20 cellular contexts compared by ENCODE assay signal in the genomic region with DNA sequence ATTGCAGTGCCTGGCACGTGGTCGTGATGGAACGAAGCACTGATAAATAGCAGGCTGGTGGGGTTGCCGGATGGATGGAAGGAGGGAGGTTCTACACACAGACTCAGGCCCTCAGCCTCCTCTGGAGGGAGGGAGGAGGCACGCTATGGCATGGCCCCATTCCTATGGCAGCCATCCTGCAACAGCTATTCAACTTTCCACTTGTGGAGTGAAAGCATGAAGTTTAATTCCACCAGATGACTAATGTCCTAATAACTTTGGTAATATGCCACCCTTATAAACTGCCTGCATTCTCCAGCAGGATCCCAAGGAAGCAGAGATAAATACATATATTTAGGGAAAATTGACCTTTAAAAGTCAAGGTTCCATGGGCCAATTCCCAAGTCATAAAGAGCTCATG.
DNase-seq lines count a peak whose midpoint lies in the region; ATAC-seq, FAIRE-seq and TF ChIP-seq lines count a peak whose summit lies in the region.
"Had no signal": no experiment of that assay in that cellular context is flagged by ENCODE, and none has a peak within 500 bp of the region (broad histone marks: within the 10 kb centered on the region; RNA-seq: fewer than 3 reads in every experiment).

No MANE protein-coding gene starts in this region.

- no peak for FAIRE-seq in H54 (lab: Jason Lieb, UNC)
- FAIRE-seq: HTR-8/SVneo had no signal

- in situ Hi-C loops in brain microvascular endothelial cell (cut with HindIII; ENCODE audit: low pct_ligation_motif_present, low sequenced_read_pairs) (no loop called here), transverse colon (cut with MboI; ENCODE audit: low pct_ligation_motif_present in 1 of 4, low pct_unique_long_range_greater_than_20kb in 1 of 4, low sequenced_read_pairs in 3 of 4) (loop anchor here in 1 of 4 donors (25.0 kb wide), 1 partner anchor 429 kb away; no protein-coding TSS in a partner anchor)

- intact Hi-C loops in heart left ventricle (cut with DNase I): no loop called here
- intact Hi-C loops in Right ventricle myocardium superior (cut with DNase I): no loop called here
- intact Hi-C loops in left ventricle myocardium superior (cut with micrococcal nuclease): no loop called here
- intact Hi-C loops in transverse colon (cut with DNase I; ENCODE audit: low total_unique reads): no loop called here

- WGBS in heart left ventricle, 4 donors: 79 to 95% (median 85%) methylated on average over 5 of the region's 5 CpGs
- WGBS in transverse colon (ENCODE audit: low coverage in 1 of 2), 2 donors: 73 to 76% methylated on average over 3 to 5 of the region's 5 CpGs

- H3K36me3 ChIP-seq in heart left ventricle: peaks cover 0 to 98% (median 79%) of the 10 kb centered on the region in 9 donors
- H3K36me3 ChIP-seq in brain microvascular endothelial cell (replicated peaks): peaks cover 91% of the 10 kb centered on the region
- peaks cover 0 to 20% (median 8%) of the 10 kb centered on the region in 4 donors for H3K36me3 ChIP-seq in transverse colon

- DNase-seq in heart left ventricle (no peak), Right ventricle myocardium superior (no peak), brain microvascular endothelial cell (no peak), left ventricle myocardium superior (no peak), transverse colon (no peak), H54 (ENCODE audit: insufficient read length, low spot score) (no peak), NCI-H1105 (lab: John Stamatoyannopoulos, UW) (no peak), NCI-H2107 treated with DMSO at 0.1 percent for 48 hours (lab: John Stamatoyannopoulos, UW; ENCODE audit: unreplicated experiment) (no peak)
- DNase-seq: CD4-positive, CD25-positive, alpha-beta regulatory T cell; DND-41; lower lobe of right lung; NCI-H2081 treated with DMSO at 0.1 percent for 48 hours; NCI-H526 treated with DMSO at 0.1 percent for 48 hours; stimulated activated CD4-positive, alpha-beta T cell treated with anti-CD3 and anti-CD28 coated beads, Interleukin-1b, Interleukin-23, amount 100 ng/mL, for 48 hours; SW 1271 had no signal

- H3K27ac ChIP-seq in heart left ventricle (peak overlapping the region in 7 of 12 donors; percentile 9 to 82 (median 52)), brain microvascular endothelial cell (peak overlapping the region; percentile 34), transverse colon (peak overlapping the region; percentile 52 to 75 (median 72))
- H3K27ac ChIP-seq: 22Rv1 had no signal

- H3K9me3 ChIP-seq in heart left ventricle (no peaks in the 10 kb centered on the region), transverse colon (no peaks in the 10 kb centered on the region)
- H3K9me3 ChIP-seq: lower lobe of right lung, tibial nerve had no signal

- H3K27me3 ChIP-seq in heart left ventricle (no peaks in the 10 kb centered on the region), brain microvascular endothelial cell (replicated peaks) (no peaks in the 10 kb centered on the region), transverse colon (no peaks in the 10 kb centered on the region)
- H3K27me3 ChIP-seq: tibial nerve had no signal

- TF ChIP-seq EP300 in transverse colon (IDR thresholded peaks at IDR 0.05; ENCODE audit: low read depth): no peak

- no peak for TF ChIP-seq CTCF in heart left ventricle (IDR thresholded peaks at IDR 0.05)
- no peak for TF ChIP-seq CTCF in brain microvascular endothelial cell (IDR thresholded peaks at IDR 0.05; ENCODE audit: low read depth, low read length, missing control alignments)
- no peak for TF ChIP-seq CTCF in transverse colon (IDR thresholded peaks at IDR 0.05)

- TF ChIP-seq POLR2A in heart left ventricle (IDR thresholded peaks at IDR 0.05) (no peak), transverse colon (IDR thresholded peaks at IDR 0.05) (no peak), H54 (IDR thresholded peaks at IDR 0.05; ENCODE audit: low read depth, low read length) (no peak)

- peak in 3 of 4 donors; percentile 45 to 56 (median 48) for ATAC-seq in heart left ventricle
- ATAC-seq in Right ventricle myocardium superior (ENCODE audit: poor library complexity): no peak
- peak; percentile 10 for ATAC-seq in left ventricle myocardium superior
- ATAC-seq: esophagus mucosa, lower lobe of right lung had no signal

- H3K4me1 ChIP-seq in heart left ventricle (peaks cover 3 to 65% (median 53%) of the 10 kb centered on the region in 12 donors), transverse colon (peaks cover 20 to 54% (median 42%) of the 10 kb centered on the region in 4 donors)

- H3K4me3 ChIP-seq in heart left ventricle: no peak overlapping the region
- no peak overlapping the region for H3K4me3 ChIP-seq in brain microvascular endothelial cell (ENCODE audit: low read depth, low read length)
- H3K4me3 ChIP-seq in transverse colon: no peak overlapping the region
- H3K4me3 ChIP-seq: coronary artery, lower lobe of right lung, tibial nerve had no signal
